Comparison of ENCODE assay signal across 9 cellular contexts in the genomic region with DNA sequence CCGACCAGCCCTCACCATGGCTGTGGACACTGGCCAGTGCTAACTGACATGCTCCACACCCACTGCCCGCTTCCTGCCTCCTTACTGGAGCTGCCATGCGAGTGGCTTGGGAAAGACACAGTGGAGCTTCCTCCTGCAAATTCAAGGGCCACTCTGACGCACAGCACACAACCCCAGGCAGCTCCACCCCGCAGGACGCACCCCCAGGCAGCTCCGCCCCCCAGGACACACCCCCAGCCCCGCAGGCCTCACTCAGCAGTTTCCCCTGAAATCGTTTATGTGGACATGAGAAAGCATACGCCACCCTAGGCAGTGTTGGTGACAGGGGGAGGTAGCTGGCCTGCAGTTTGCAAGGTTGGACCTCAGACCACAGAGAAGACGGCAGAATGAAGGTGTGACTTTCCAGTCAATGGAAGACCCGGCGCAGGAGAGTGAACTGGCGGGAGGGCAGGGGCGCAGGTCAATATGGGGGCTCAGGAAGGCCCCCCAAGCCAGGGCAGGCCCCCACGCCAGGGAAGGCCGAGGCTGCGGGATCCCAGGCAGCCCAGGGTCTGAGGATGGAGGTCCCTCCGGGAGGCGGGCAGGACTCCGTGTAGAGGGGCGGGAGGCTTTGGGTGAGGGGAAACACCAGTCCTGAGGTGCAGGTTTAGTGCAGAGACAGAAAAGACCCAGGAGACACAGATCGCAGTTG. TPM values are rescaled to one million over a fixed set of nuclear protein-coding genes. Genes with fewer than 3 reads are reported as not detected.
DNase-seq lines count a peak whose midpoint lies in the region; ATAC-seq and TF ChIP-seq lines count a peak whose summit lies in the region.
"Had no signal": no experiment of that assay in that cellular context is flagged by ENCODE, and none has a peak within 500 bp of the region (broad histone marks: within the 10 kb centered on the region; RNA-seq: fewer than 3 reads in every experiment).

No MANE protein-coding gene starts in this region.

- TF ChIP-seq CTCF in CD14-positive monocyte (IDR thresholded peaks at IDR 0.05), result no peak

- no peaks in the 10 kb centered on the region for H3K9me3 Mint-ChIP-seq in CD14-positive monocyte
- H3K9me3 Mint-ChIP-seq in T-cell, result no peaks in the 10 kb centered on the region

- peak overlapping the region; percentile 99 to 100 (median 100) for H3K27ac Mint-ChIP-seq in CD14-positive monocyte
- H3K27ac Mint-ChIP-seq in T-cell, result peak overlapping the region in 1 of 2 donors; percentile 38

- H3K4me1 Mint-ChIP-seq in CD14-positive monocyte (peaks cover 89% of the 10 kb centered on the region), T-cell (peaks cover 39 to 59% (median 47%) of the 10 kb centered on the region in 3 donors)

- DNase-seq in CD14-positive monocyte (ENCODE audit: low spot score), result peak; percentile 96
- DNase-seq in T-cell, result peak in 28 of 34 experiments; percentile 33 to 73 (median 53)
- peak; percentile 69 for DNase-seq in iPS-NIHi11 (ENCODE audit: low spot score)
- DNase-seq in occipital lobe (lab: John Stamatoyannopoulos, UW), result no peak
- no peak for DNase-seq in NCI-H146 treated with DMSO at 0.1 percent for 48 hours (lab: John Stamatoyannopoulos, UW; ENCODE audit: unreplicated experiment)
- DNase-seq: GF-D8 had no signal

- H3K36me3 Mint-ChIP-seq in CD14-positive monocyte, result peaks cover 38 to 41% of the 10 kb centered on the region in 2 donors
- H3K36me3 Mint-ChIP-seq in T-cell, result peaks cover 14% of the 10 kb centered on the region

- H3K4me3 Mint-ChIP-seq in CD14-positive monocyte (peak overlapping the region; percentile 71 to 84), T-cell (no peak overlapping the region)

- H3K27me3 Mint-ChIP-seq in CD14-positive monocyte (ENCODE audit: low read depth in 3 of 3) (peaks cover 0 to 5% (median 0%) of the 10 kb centered on the region in 3 donors), T-cell (no peaks in the 10 kb centered on the region)

- ATAC-seq in GM19035 (IDR thresholded peaks at IDR 0.05; ENCODE audit: unreplicated experiment) (peak; percentile 15), T-cell (replicated peaks in 1 of 4) (peak; percentile 10 to 56 (median 38)), HG03457 (IDR thresholded peaks at IDR 0.05; ENCODE audit: unreplicated experiment) (no peak), GM21423 (IDR thresholded peaks at IDR 0.05; ENCODE audit: unreplicated experiment) (no peak)

- intact Hi-C loops in CD14-positive monocyte (cut with micrococcal nuclease), result loop anchor here (2.0 kb wide), 2 partner anchors 15 to 23 kb away; no protein-coding TSS in a partner anchor

- POLR2A ChIA-PET in T-cell (lab: Charles Lee), result interaction anchor here in 1 of 2 donors (1.3 kb wide), 1 partner anchor 22 kb away, joined by 3 read pairs; a partner anchor contains a TSS

- CTCF ChIA-PET in T-cell (lab: Charles Lee), result no interaction called here

RNA-seq across cellular contexts. Expression of a gene that starts 21.6 kb away (rescaled TPM):
- polyA plus RNA-seq in CD14-positive monocyte, result 10 to 100 TPM; 34.1 to 34.8 TPM
- total RNA-seq in T-cell (10 to 100 TPM; 27.9 to 57.7 (median 50.3) TPM), occipital lobe (129 TPM)

RNA-seq across cellular contexts. Expression of a gene that starts 57.0 kb away (rescaled TPM):
- not detected for polyA plus RNA-seq in CD14-positive monocyte
- total RNA-seq in T-cell, result under 1 TPM in 1 of 5 donors, not detected in 4; 0.22 TPM
- not detected for total RNA-seq in occipital lobe

Comparison
In these comparisons a context has a peak if more than half of its experiments do, and no peak if none do; other contexts are left out.
1. DNase-seq: peak in CD14-positive monocyte (single experiment), T-cell (28 of 34) and iPS-NIHi11 (single experiment); none in occipital lobe (single experiment) and NCI-H146 treated with DMSO at 0.1 percent for 48 hours (single experiment).
2. H3K4me3 Mint-ChIP-seq: peak in CD14-positive monocyte (2 of 2); none in T-cell (0 of 3).
3. ATAC-seq: peak in GM19035 (single experiment) and T-cell (4 of 4); none in HG03457 (single experiment) and GM21423 (single experiment).